ENCODE assay signal across 20 cellular contexts in the genomic region with DNA sequence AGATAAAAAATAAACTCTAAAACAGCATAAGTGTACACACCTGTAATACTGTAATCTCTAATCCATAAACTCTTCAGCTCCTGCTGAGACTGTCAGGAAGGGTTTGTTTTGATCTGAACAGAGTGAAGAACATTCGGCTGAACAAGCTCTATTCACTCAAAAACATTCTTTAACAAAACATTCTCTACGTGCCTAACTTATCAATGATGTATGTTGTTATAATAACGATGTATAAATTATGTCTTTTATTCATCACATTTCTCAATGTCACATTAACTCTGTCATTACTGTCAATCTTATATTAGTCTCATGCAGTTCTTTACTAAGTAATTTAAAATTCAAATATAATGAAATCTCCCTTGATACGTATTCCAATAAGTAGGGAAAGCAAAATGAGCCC.
"Had no signal": no experiment of that assay in that cellular context is flagged by ENCODE, and none has a peak within 500 bp of the region (broad histone marks: within the 10 kb centered on the region; RNA-seq: fewer than 3 reads in every experiment).

No MANE protein-coding gene starts in this region.

- FAIRE-seq: HepG2 had no signal

- H3K9ac ChIP-seq: SK-N-SH had no signal

- H3K9me3 ChIP-seq: SK-N-SH had no signal

- DNase-seq: IMR-90, Karpas-422, KG1, MM.1S, NCI-H1092 treated with DMSO at 0.1 percent for 48 hours, NCI-H1436, NCI-H187, NCI-H2029, NCI-H2081 treated with DMSO at 0.1 percent for 48 hours, NCI-H2171, NCI-H226, NCI-H446 treated with DMSO at 0.1 percent for 48 hours, NCI-H510A treated with DMSO at 0.1 percent for 48 hours, NCI-H526, PC-3, SHP77, SK-N-SH, SW 1271 had no signal

- H3K27ac ChIP-seq: RWPE1 had no signal
